ENCODE assay signal across 1 cellular context in genomic region chr6:33853026-33853425, GRCh38.
TF ChIP-seq lines count a peak whose summit lies in the region.

No MANE protein-coding gene starts in this region.

TF ChIP-seq in IMR-90, 13 proteins besides CTCF, POLR2A, EP300 and RAD21:
- TF ChIP-seq CHD1 (IDR thresholded peaks at IDR 0.05; ENCODE audit: low read depth, low read length) (no peak), RFX5 (IDR thresholded peaks at IDR 0.05; ENCODE audit: low read depth, low read length) (no peak), MXI1 (IDR thresholded peaks at IDR 0.05; ENCODE audit: borderline replicate concordance, low read depth, low read length) (no peak), MAZ (IDR thresholded peaks at IDR 0.05; ENCODE audit: borderline replicate concordance, low read depth, low read length) (no peak), ELK1 (IDR thresholded peaks at IDR 0.05; ENCODE audit: borderline replicate concordance, low read depth, low read length) (no peak), USF2 (IDR thresholded peaks at IDR 0.05; ENCODE audit: low read depth, low read length) (no peak), MAFK (IDR thresholded peaks at IDR 0.05; ENCODE audit: low read depth, low read length) (no peak), FOS (IDR thresholded peaks at IDR 0.05; ENCODE audit: low read depth, low read length) (no peak), BHLHE40 (IDR thresholded peaks at IDR 0.05; ENCODE audit: low read depth, low read length) (no peak), RCOR1 (IDR thresholded peaks at IDR 0.05; ENCODE audit: insufficient replicate concordance, low read length) (no peak), NFE2L2 (IDR thresholded peaks at IDR 0.05; ENCODE audit: low read depth, low read length) (no peak), SMC3 (IDR thresholded peaks at IDR 0.05; ENCODE audit: low read depth, low read length) (no peak), CEBPB (IDR thresholded peaks at IDR 0.05; ENCODE audit: low read depth, low read length) (no peak)
